ENCODE assay signal across 9 cellular contexts in genomic region chr1:151144474-151145157, GRCh38. TPM values are rescaled to one million over a fixed set of nuclear protein-coding genes. Genes with fewer than 3 reads are reported as not detected.
DNase-seq lines count a peak whose midpoint lies in the region; ATAC-seq, FAIRE-seq and TF ChIP-seq lines count a peak whose summit lies in the region.
"Had no signal": no experiment of that assay in that cellular context is flagged by ENCODE, and none has a peak within 500 bp of the region (broad histone marks: within the 10 kb centered on the region; RNA-seq: fewer than 3 reads in every experiment).

No MANE protein-coding gene starts in this region.

- TF ChIP-seq POLR2A in endothelial cell of umbilical vein (IDR thresholded peaks at IDR 0.05; ENCODE audit: low read depth, low read length) (no peak), vagina (IDR thresholded peaks at IDR 0.05) (no peak)

- H3K4me3 ChIP-seq in cardiac muscle cell (peak overlapping the region; percentile 64), endothelial cell of umbilical vein (replicated peaks in 1 of 3; ENCODE audit: insufficient read depth in 1 of 3, low read depth in 1 of 3, low read length in 3 of 3) (peak overlapping the region in 2 of 3 experiments; percentile 49 to 81), vagina (peak overlapping the region; percentile 54 to 64)

- H3K27me3 ChIP-seq in cardiac muscle cell: no peaks in the 10 kb centered on the region
- no peaks in the 10 kb centered on the region for H3K27me3 ChIP-seq in endothelial cell of umbilical vein (ENCODE audit: control insufficient read depth in 2 of 2, insufficient read depth in 2 of 2, low read length in 2 of 2)
- H3K27me3 ChIP-seq in vagina: no peaks in the 10 kb centered on the region

- H2AFZ ChIP-seq in endothelial cell of umbilical vein (ENCODE audit: low read depth, low read length): no peak overlapping the region

- dilution Hi-C loops in endothelial cell of umbilical vein (cut with MboI; ENCODE audit: extremely low pct_ligation_motif_present, low sequenced_read_pairs): no loop called here

- H3K9me3 ChIP-seq in cardiac muscle cell (ENCODE audit: low read depth) (no peaks in the 10 kb centered on the region), endothelial cell of umbilical vein (replicated peaks; ENCODE audit: control insufficient read depth, insufficient read depth, low read length) (no peaks in the 10 kb centered on the region), vagina (no peaks in the 10 kb centered on the region)

- H3K36me3 ChIP-seq in cardiac muscle cell: peaks cover 3% of the 10 kb centered on the region
- peaks cover 0 to 15% of the 10 kb centered on the region in 2 experiments for H3K36me3 ChIP-seq in endothelial cell of umbilical vein (ENCODE audit: control insufficient read depth in 2 of 2, extremely low read depth in 1 of 2, insufficient read depth in 2 of 2, low read length in 2 of 2)
- no peaks in the 10 kb centered on the region for H3K36me3 ChIP-seq in vagina

- no peaks in the 10 kb centered on the region for H3K9me1 ChIP-seq in endothelial cell of umbilical vein (replicated peaks; ENCODE audit: control insufficient read depth, extremely low read depth, insufficient read depth, low read length)

- no peak overlapping the region for H3K9ac ChIP-seq in endothelial cell of umbilical vein (replicated peaks; ENCODE audit: extremely low read depth, insufficient read depth, low read length)

- H3K27ac Mint-ChIP-seq in natural killer cell treated with Interleukin-12 subunit alpha and Interleukin-12 subunit beta and Interleukin-15 and Interleukin-18, amount 100 ng/mL, for 72 hours: no peak overlapping the region

- FAIRE-seq in endothelial cell of umbilical vein (lab: Jason Lieb, UNC): peak; percentile 77

- ATAC-seq in Right ventricle myocardium superior (ENCODE audit: poor library complexity) (no peak), HG03135 (IDR thresholded peaks at IDR 0.05; ENCODE audit: unreplicated experiment) (no peak)
- ATAC-seq in natural killer cell treated with Interleukin-12 subunit alpha and Interleukin-12 subunit beta and Interleukin-15 and Interleukin-18, amount 100 ng/mL, for 72 hours: no peak

- peak overlapping the region; percentile 41 for H3K4me3 Mint-ChIP-seq in natural killer cell treated with Interleukin-12 subunit alpha and Interleukin-12 subunit beta and Interleukin-15 and Interleukin-18, amount 100 ng/mL, for 72 hours

- H3K27ac ChIP-seq in cardiac muscle cell (no peak overlapping the region), endothelial cell of umbilical vein (ENCODE audit: insufficient read depth, low read depth, low read length) (no peak overlapping the region), vagina (peak overlapping the region; percentile 64)

- intact Hi-C loops in Right ventricle myocardium superior (cut with DNase I): no loop called here
- intact Hi-C loops in endothelial cell of umbilical vein (cut with micrococcal nuclease): loop anchor here (1.0 to 5.0 kb wide), 2 partner anchors 10 to 167 kb away; no protein-coding TSS in a partner anchor
- intact Hi-C loops in vagina (cut with DNase I): no loop called here

- H4K20me1 ChIP-seq in endothelial cell of umbilical vein (replicated peaks; ENCODE audit: control insufficient read depth, extremely low read depth, insufficient read depth, low read length): no peaks in the 10 kb centered on the region

- TF ChIP-seq CTCF in cardiac muscle cell (IDR thresholded peaks at IDR 0.05; ENCODE audit: low read depth, low read length): no peak
- TF ChIP-seq CTCF in endothelial cell of umbilical vein (IDR thresholded peaks at IDR 0.05; ENCODE audit: extremely low read depth in 1 of 2, insufficient read depth in 1 of 2, low read depth in 1 of 2, low read length in 2 of 2): no peak
- no peak for TF ChIP-seq CTCF in vagina (IDR thresholded peaks at IDR 0.05)

- H3K4me1 Mint-ChIP-seq in natural killer cell treated with Interleukin-12 subunit alpha and Interleukin-12 subunit beta and Interleukin-15 and Interleukin-18, amount 100 ng/mL, for 72 hours (ENCODE audit: low read depth in 2 of 2): peaks cover 11 to 14% of the 10 kb centered on the region in 2 donors

- BruUV-seq in endothelial cell of umbilical vein (replicated peaks; lab: Mats Ljungman, UMichigan): TSS peak; percentile 15

- CTCF ChIA-PET in endothelial cell of umbilical vein (lab: Charles Lee): interaction anchor here (0.6 to 3.2 kb wide), 4 partner anchors 11 to 120 kb away, joined by 3 to 30 read pairs (median 4); no protein-coding TSS in a partner anchor

- H3K4me1 ChIP-seq in cardiac muscle cell (ENCODE audit: low read depth) (peaks cover 35% of the 10 kb centered on the region), endothelial cell of umbilical vein (ENCODE audit: control insufficient read depth, extremely low read depth, insufficient read depth, low read length) (peaks cover 29% of the 10 kb centered on the region), vagina (peaks cover 45% of the 10 kb centered on the region)

- no peaks in the 10 kb centered on the region for H3K9me3 Mint-ChIP-seq in natural killer cell treated with Interleukin-12 subunit alpha and Interleukin-12 subunit beta and Interleukin-15 and Interleukin-18, amount 100 ng/mL, for 72 hours

- H3K4me2 ChIP-seq in endothelial cell of umbilical vein (ENCODE audit: insufficient read depth, low read length): peak overlapping the region; percentile 96

- DNase-seq in cardiac muscle cell (ENCODE audit: low read depth in 1 of 2, low spot score in 1 of 2): peak; percentile 16 to 35
- DNase-seq in Right ventricle myocardium superior: no peak
- no peak for DNase-seq in endothelial cell of umbilical vein (ENCODE audit: low read depth, low spot score)
- no peak for DNase-seq in natural killer cell treated with Interleukin-12 subunit alpha and Interleukin-12 subunit beta and Interleukin-15 and Interleukin-18, amount 100 ng/mL, for 72 hours (ENCODE audit: low spot score)
- DNase-seq in vagina (ENCODE audit: extremely low spot score in 2 of 2): no peak
- no peak for DNase-seq in midbrain (lab: John Stamatoyannopoulos, UW)
- DNase-seq in SW480 (ENCODE audit: low spot score): no peak

- H3K27me3 Mint-ChIP-seq in natural killer cell treated with Interleukin-12 subunit alpha and Interleukin-12 subunit beta and Interleukin-15 and Interleukin-18, amount 100 ng/mL, for 72 hours: peaks cover 4 to 7% of the 10 kb centered on the region in 2 donors

- H3K36me3 Mint-ChIP-seq in natural killer cell treated with Interleukin-12 subunit alpha and Interleukin-12 subunit beta and Interleukin-15 and Interleukin-18, amount 100 ng/mL, for 72 hours: no peaks in the 10 kb centered on the region

- POLR2A ChIA-PET in endothelial cell of umbilical vein (lab: Charles Lee): interaction anchor here (1.1 kb wide), 1 partner anchor 45 kb away, joined by 3 read pairs; the partner anchor contains the start of gene VPS72

- no peaks in the 10 kb centered on the region for H3K79me2 ChIP-seq in endothelial cell of umbilical vein (ENCODE audit: control insufficient read depth, insufficient read depth, low read length)

RNA-seq across cellular contexts. Expression of gene SEMA6C, which starts 1.8 kb away (rescaled TPM):
- total RNA-seq in cardiac muscle cell: 22.0 and 28.1 TPM in 2 replicates
- polyA plus RNA-seq in cardiac muscle cell: 23.3 and 29.9 TPM in 2 replicates
- 56.6 TPM for total RNA-seq in Right ventricle myocardium superior
- total RNA-seq in endothelial cell of umbilical vein: 46.2 and 53.0 TPM in 2 replicates
- polyA plus RNA-seq in endothelial cell of umbilical vein: 66.0 and 71.9 TPM in 2 replicates
- polyA plus RNA-seq in endothelial cell of umbilical vein (2011; cell fraction: cytosol; rRNA removed): 38.6 and 39.2 TPM in 2 replicates
- polyA plus RNA-seq in endothelial cell of umbilical vein (2011; cell fraction: nucleus; rRNA removed): 180 and 192 TPM in 2 replicates
- polyA plus RNA-seq in endothelial cell of umbilical vein (2012): 20.4 and 24.0 TPM in 2 replicates
- 48.7 and 67.7 TPM in 2 replicates for polyA minus RNA-seq in endothelial cell of umbilical vein
- 0.61 TPM for polyA minus RNA-seq in endothelial cell of umbilical vein (2011; cell fraction: cytosol; rRNA and poly(A)+ RNA removed)
- polyA minus RNA-seq in endothelial cell of umbilical vein (2011; cell fraction: nucleus; rRNA and poly(A)+ RNA removed): 39.5 and 48.2 TPM in 2 replicates
- 1 to 10 TPM in 1 of 2 donors, under 1 TPM in 1; 0.90 to 2.9 TPM for total RNA-seq in natural killer cell treated with Interleukin-12 subunit alpha and Interleukin-12 subunit beta and Interleukin-15 and Interleukin-18, amount 100 ng/mL, for 72 hours
- total RNA-seq in vagina: 10.1 TPM

RNA-seq across cellular contexts. Expression of gene TNFAIP8L2, which starts 11.8 kb away (rescaled TPM):
- total RNA-seq in cardiac muscle cell (0.45 TPM in 1 of 2 replicates, not detected in the other), Right ventricle myocardium superior (1.5 TPM), endothelial cell of umbilical vein (not detected in 2 replicates), vagina (7.6 TPM)
- polyA plus RNA-seq in cardiac muscle cell (0.20 and 0.39 TPM in 2 replicates), endothelial cell of umbilical vein (0.06 TPM in 1 of 2 replicates, not detected in the other)
- polyA plus RNA-seq in endothelial cell of umbilical vein (2011; cell fraction: cytosol; rRNA removed): 0.17 TPM in 1 of 2 replicates, not detected in the other
- not detected in 2 replicates for polyA plus RNA-seq in endothelial cell of umbilical vein (2011; cell fraction: nucleus; rRNA removed)
- 0.63 TPM in 1 of 2 replicates, not detected in the other for polyA plus RNA-seq in endothelial cell of umbilical vein (2012)
- polyA minus RNA-seq in endothelial cell of umbilical vein: 0.28 TPM in 1 of 2 replicates, not detected in the other
- polyA minus RNA-seq in endothelial cell of umbilical vein (2011; cell fraction: cytosol; rRNA and poly(A)+ RNA removed): not detected
- polyA minus RNA-seq in endothelial cell of umbilical vein (2011; cell fraction: nucleus; rRNA and poly(A)+ RNA removed): not detected in 2 replicates
- 10 to 100 TPM; 10.2 to 16.8 TPM for total RNA-seq in natural killer cell treated with Interleukin-12 subunit alpha and Interleukin-12 subunit beta and Interleukin-15 and Interleukin-18, amount 100 ng/mL, for 72 hours

RNA-seq across cellular contexts. Expression of gene LYSMD1, which starts 21.1 kb away (rescaled TPM):
- total RNA-seq in cardiac muscle cell (19.7 and 26.7 TPM in 2 replicates), Right ventricle myocardium superior (10.7 TPM), endothelial cell of umbilical vein (6.4 and 8.2 TPM in 2 replicates), vagina (21.1 TPM)
- polyA plus RNA-seq in cardiac muscle cell (4.9 and 8.0 TPM in 2 replicates), endothelial cell of umbilical vein (1.7 and 2.1 TPM in 2 replicates)
- polyA plus RNA-seq in endothelial cell of umbilical vein (2011; cell fraction: cytosol; rRNA removed): 2.2 and 2.7 TPM in 2 replicates
- polyA plus RNA-seq in endothelial cell of umbilical vein (2011; cell fraction: nucleus; rRNA removed): 14.0 and 15.7 TPM in 2 replicates
- 2.5 and 2.8 TPM in 2 replicates for polyA plus RNA-seq in endothelial cell of umbilical vein (2012)
- polyA minus RNA-seq in endothelial cell of umbilical vein: 3.8 and 4.7 TPM in 2 replicates
- 3.9 TPM for polyA minus RNA-seq in endothelial cell of umbilical vein (2011; cell fraction: cytosol; rRNA and poly(A)+ RNA removed)
- 6.2 and 6.9 TPM in 2 replicates for polyA minus RNA-seq in endothelial cell of umbilical vein (2011; cell fraction: nucleus; rRNA and poly(A)+ RNA removed)
- 1 to 10 TPM; 5.0 to 6.3 TPM for total RNA-seq in natural killer cell treated with Interleukin-12 subunit alpha and Interleukin-12 subunit beta and Interleukin-15 and Interleukin-18, amount 100 ng/mL, for 72 hours

RNA-seq across cellular contexts. Expression of gene SCNM1, which starts 21.3 kb away (rescaled TPM):
- total RNA-seq in cardiac muscle cell (30.8 and 50.9 TPM in 2 replicates), Right ventricle myocardium superior (17.5 TPM), endothelial cell of umbilical vein (43.1 and 49.0 TPM in 2 replicates), vagina (22.1 TPM)
- polyA plus RNA-seq in cardiac muscle cell (66.5 and 80.7 TPM in 2 replicates), endothelial cell of umbilical vein (14.1 and 17.3 TPM in 2 replicates)
- 31.1 and 32.7 TPM in 2 replicates for polyA plus RNA-seq in endothelial cell of umbilical vein (2011; cell fraction: cytosol; rRNA removed)
- 48.2 and 52.9 TPM in 2 replicates for polyA plus RNA-seq in endothelial cell of umbilical vein (2011; cell fraction: nucleus; rRNA removed)
- polyA plus RNA-seq in endothelial cell of umbilical vein (2012): 44.8 and 53.1 TPM in 2 replicates
- polyA minus RNA-seq in endothelial cell of umbilical vein: 9.6 and 11.9 TPM in 2 replicates
- 20.6 TPM for polyA minus RNA-seq in endothelial cell of umbilical vein (2011; cell fraction: cytosol; rRNA and poly(A)+ RNA removed)
- 8.2 and 8.6 TPM in 2 replicates for polyA minus RNA-seq in endothelial cell of umbilical vein (2011; cell fraction: nucleus; rRNA and poly(A)+ RNA removed)
- total RNA-seq in natural killer cell treated with Interleukin-12 subunit alpha and Interleukin-12 subunit beta and Interleukin-15 and Interleukin-18, amount 100 ng/mL, for 72 hours: 10 to 100 TPM; 55.2 to 63.2 TPM

RNA-seq across cellular contexts. Expression of gene TMOD4, which starts 31.2 kb away (rescaled TPM):
- total RNA-seq in cardiac muscle cell (0.48 TPM in 1 of 2 replicates, not detected in the other), Right ventricle myocardium superior (not detected), endothelial cell of umbilical vein (1.4 TPM in 2 replicates), vagina (2.2 TPM)
- polyA plus RNA-seq in cardiac muscle cell (0.44 TPM in 1 of 2 replicates, not detected in the other), endothelial cell of umbilical vein (0.22 TPM in 1 of 2 replicates, not detected in the other)
- polyA plus RNA-seq in endothelial cell of umbilical vein (2011; cell fraction: cytosol; rRNA removed): 0.09 and 0.31 TPM in 2 replicates
- 0.80 and 0.88 TPM in 2 replicates for polyA plus RNA-seq in endothelial cell of umbilical vein (2011; cell fraction: nucleus; rRNA removed)
- 0.50 TPM in 1 of 2 replicates, not detected in the other for polyA plus RNA-seq in endothelial cell of umbilical vein (2012)
- not detected in 2 replicates for polyA minus RNA-seq in endothelial cell of umbilical vein
- polyA minus RNA-seq in endothelial cell of umbilical vein (2011; cell fraction: cytosol; rRNA and poly(A)+ RNA removed): not detected
- polyA minus RNA-seq in endothelial cell of umbilical vein (2011; cell fraction: nucleus; rRNA and poly(A)+ RNA removed): not detected in 2 replicates
- total RNA-seq in natural killer cell treated with Interleukin-12 subunit alpha and Interleukin-12 subunit beta and Interleukin-15 and Interleukin-18, amount 100 ng/mL, for 72 hours: 1 to 10 TPM; 1.2 to 5.3 TPM
- total RNA-seq: mononuclear cell had no signal

Comparison
In these comparisons a context has a peak if more than half of its experiments do, and no peak if none do; other contexts are left out.
1. DNase-seq: peak in cardiac muscle cell (2 of 2); none in Right ventricle myocardium superior (single experiment), endothelial cell of umbilical vein (single experiment), natural killer cell treated with Interleukin-12 subunit alpha and Interleukin-12 subunit beta and Interleukin-15 and Interleukin-18, amount 100 ng/mL, for 72 hours (single experiment), vagina (0 of 2), midbrain (single experiment) and SW480 (single experiment).
2. Peak in every context shown above with its lines, with median percentiles within 50 percentile points of each other: H3K4me3 ChIP-seq.